In genomic region chr7:25924061-25924460, GRCh38 we compare ENCODE assay signal across 34 cellular contexts.
"Had no signal": no experiment of that assay in that cellular context is flagged by ENCODE, and none has a peak within 500 bp of the region (broad histone marks: within the 10 kb centered on the region; RNA-seq: fewer than 3 reads in every experiment).

No MANE protein-coding gene starts in this region.

- DNase-seq: Karpas-422, Kasumi-1, MG63, MM.1S, MV-4-11, NCI-H1048, NCI-H1092, NCI-H1092 treated with DMSO at 0.1 percent for 48 hours, NCI-H1105, NCI-H1105 treated with DMSO at 0.1 percent for 48 hours, NCI-H1417, NCI-H1417 treated with DMSO at 0.1 percent for 48 hours, NCI-H1436, NCI-H1436 treated with DMSO at 0.1 percent for 48 hours, NCI-H146, NCI-H1694, NCI-H1694 treated with DMSO at 0.1 percent for 48 hours, NCI-H187, NCI-H187 treated with DMSO at 0.1 percent for 48 hours, NCI-H1930, NCI-H2029, NCI-H2029 treated with DMSO at 0.1 percent for 48 hours, NCI-H2081, NCI-H2081 treated with DMSO at 0.1 percent for 48 hours, NCI-H2107, NCI-H2171, NCI-H2171 treated with DMSO at 0.1 percent for 48 hours, NCI-H2227 treated with DMSO at 0.1 percent for 48 hours, NCI-H226, NCI-H345, NCI-H446, NCI-H446 treated with DMSO at 0.1 percent for 48 hours, NCI-H510A, NCI-H510A treated with DMSO at 0.1 percent for 48 hours had no signal

- H3K36me3 ChIP-seq: MG63 had no signal

- H3K27me3 ChIP-seq: MG63 had no signal

- H3K4me3 ChIP-seq: MG63 had no signal
